ENCODE assay signal across 22 cellular contexts in the genomic region with DNA sequence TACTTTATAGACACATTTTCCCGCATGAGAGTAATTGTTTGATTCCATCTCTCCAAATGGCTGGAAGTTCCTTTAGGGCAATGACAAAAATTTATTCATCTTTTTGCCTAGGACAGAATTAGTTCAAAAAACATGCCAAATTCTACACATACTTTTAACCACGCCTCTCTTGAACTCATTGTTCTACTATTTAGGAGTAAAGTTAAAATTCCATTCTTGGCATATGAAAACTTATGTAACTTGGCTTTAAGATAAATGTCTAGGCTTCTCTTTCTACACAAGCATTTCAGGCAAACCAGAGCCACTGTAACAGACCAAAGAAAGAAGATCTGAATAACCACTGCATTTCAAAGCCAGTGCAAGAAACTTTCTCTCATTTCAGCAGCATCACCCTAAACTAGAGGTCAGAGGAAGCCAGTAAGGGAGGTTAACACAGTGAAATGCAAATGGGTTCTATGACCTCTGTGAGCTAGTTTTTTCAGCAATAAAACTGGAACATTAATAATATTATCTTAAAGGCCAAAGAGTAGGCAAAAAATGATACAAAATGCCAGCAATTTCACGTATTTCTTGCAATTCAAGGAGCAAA.
DNase-seq lines count a peak whose midpoint lies in the region; ATAC-seq, FAIRE-seq and TF ChIP-seq lines count a peak whose summit lies in the region.
"Had no signal": no experiment of that assay in that cellular context is flagged by ENCODE, and none has a peak within 500 bp of the region (broad histone marks: within the 10 kb centered on the region; RNA-seq: fewer than 3 reads in every experiment).

No MANE protein-coding gene starts in this region.

- CTCF ChIA-PET in mammary epithelial cell (lab: Charles Lee; ENCODE audit: low non-redundant PET): no interaction called here

- no peak overlapping the region for H3K4me3 ChIP-seq in mammary epithelial cell (replicated peaks in 1 of 3; ENCODE audit: insufficient read depth in 1 of 3, low read depth in 2 of 3, low read length in 3 of 3)
- H3K4me3 ChIP-seq in breast epithelium: no peak overlapping the region
- no peak overlapping the region for H3K4me3 ChIP-seq in astrocyte (ENCODE audit: insufficient read depth, low read depth, low read length)
- no peak overlapping the region for H3K4me3 ChIP-seq in effector memory CD4-positive, alpha-beta T cell (ENCODE audit: insufficient read depth, low read depth, low read length, poor library complexity, severe bottlenecking)
- H3K4me3 ChIP-seq: upper lobe of left lung had no signal

- H3K4me2 ChIP-seq in mammary epithelial cell (ENCODE audit: insufficient read depth, low read depth, low read length) (peak overlapping the region; percentile 1), astrocyte (ENCODE audit: low read length) (no peak overlapping the region)

- H3K36me3 ChIP-seq in mammary epithelial cell (ENCODE audit: insufficient read depth, low read length) (no peaks in the 10 kb centered on the region), breast epithelium (no peaks in the 10 kb centered on the region), astrocyte (ENCODE audit: insufficient read depth, low read length) (no peaks in the 10 kb centered on the region)
- H3K36me3 ChIP-seq in effector memory CD4-positive, alpha-beta T cell (ENCODE audit: control insufficient read depth, insufficient read depth, low read length): peaks cover 6% of the 10 kb centered on the region

- no peaks in the 10 kb centered on the region for H3K9me3 Mint-ChIP-seq in astrocyte (ENCODE audit: unreplicated experiment)
- no peaks in the 10 kb centered on the region for H3K9me3 Mint-ChIP-seq in type B pancreatic cell
- no peaks in the 10 kb centered on the region for H3K9me3 Mint-ChIP-seq in CD14-positive monocyte
- H3K9me3 Mint-ChIP-seq: activated B cell treated with CpG ODN at 0.5 μM for 24 hours; CD8-positive, alpha-beta memory T cell; T-helper 1 cell treated with Interleukin-12 subunit alpha and Interleukin-12 subunit beta and Interleukin-4 antibody, amounts not matched to agents 30 μg/mL and 1 μg/mL, for 36 hours had no signal

- H3K27me3 ChIP-seq in mammary epithelial cell (ENCODE audit: insufficient read depth, low read length) (no peaks in the 10 kb centered on the region), breast epithelium (no peaks in the 10 kb centered on the region), astrocyte (ENCODE audit: insufficient read depth, low read length) (no peaks in the 10 kb centered on the region)
- H3K27me3 ChIP-seq in effector memory CD4-positive, alpha-beta T cell (replicated peaks; ENCODE audit: control insufficient read depth, insufficient read depth, low read length, poor library complexity, severe bottlenecking): no peaks in the 10 kb centered on the region
- H3K27me3 ChIP-seq: upper lobe of left lung had no signal

- 47% methylated on average over 3 of the region's 3 CpGs for WGBS in mammary epithelial cell (ENCODE audit: low coverage, missing lambda C conversion rate)

- DNase-seq in mammary epithelial cell (no peak), breast epithelium (ENCODE audit: low spot score in 2 of 2) (no peak), astrocyte (ENCODE audit: low read depth) (peak; percentile 65), iris pigment epithelial cell (ENCODE audit: low read depth) (peak; percentile 38), type B pancreatic cell (ENCODE audit: extremely low spot score, unreplicated experiment) (no peak), CD14-positive monocyte (ENCODE audit: low spot score) (no peak)
- no peak for DNase-seq in effector memory CD4-positive, alpha-beta T cell
- DNase-seq: 8988T; activated B cell treated with CpG ODN at 0.5 μM for 24 hours; activated effector memory CD4-positive, alpha-beta T cell treated with Interleukin-2 at 50 U/mL for 16 hours; anterior cingulate cortex; CD8-positive, alpha-beta memory T cell; DMS79 treated with DMSO at 0.1 percent for 48 hours; head of caudate nucleus; immature natural killer cell; NCI-H1694 treated with DMSO at 0.1 percent for 48 hours; NCI-H446 treated with DMSO at 0.1 percent for 48 hours; stimulated activated naive CD4-positive, alpha-beta T cell treated with Interleukin-2 at 50 U/mL for 16 hours; upper lobe of left lung had no signal

- H2AFZ ChIP-seq in mammary epithelial cell (ENCODE audit: low read depth, low read length) (no peak overlapping the region), astrocyte (ENCODE audit: low read depth, low read length) (no peak overlapping the region)

- in situ Hi-C loops in mammary epithelial cell (cut with MboI; ENCODE audit: low sequenced_read_pairs in 2 of 2): no loop called here

- H3K4me1 Mint-ChIP-seq in astrocyte (ENCODE audit: low read depth, unreplicated experiment): peaks cover 14% of the 10 kb centered on the region
- peaks cover 8% of the 10 kb centered on the region for H3K4me1 Mint-ChIP-seq in type B pancreatic cell (ENCODE audit: unreplicated experiment)
- H3K4me1 Mint-ChIP-seq in CD14-positive monocyte: no peaks in the 10 kb centered on the region

- H3K27me3 Mint-ChIP-seq in astrocyte (ENCODE audit: low read depth, unreplicated experiment) (no peaks in the 10 kb centered on the region), type B pancreatic cell (no peaks in the 10 kb centered on the region), CD14-positive monocyte (ENCODE audit: low read depth in 3 of 3) (no peaks in the 10 kb centered on the region)
- H3K27me3 Mint-ChIP-seq: activated B cell treated with CpG ODN at 0.5 μM for 24 hours had no signal

- peak; percentile 41 for FAIRE-seq in astrocyte (lab: Jason Lieb, UNC)

- H4K20me1 ChIP-seq in mammary epithelial cell (ENCODE audit: insufficient read depth, low read length): no peaks in the 10 kb centered on the region
- peaks cover 43% of the 10 kb centered on the region for H4K20me1 ChIP-seq in astrocyte (ENCODE audit: insufficient read depth, low read length)

- peaks cover 7% of the 10 kb centered on the region for H3K36me3 Mint-ChIP-seq in astrocyte (ENCODE audit: low read depth, unreplicated experiment)
- H3K36me3 Mint-ChIP-seq in type B pancreatic cell: peaks cover 16% of the 10 kb centered on the region
- H3K36me3 Mint-ChIP-seq in CD14-positive monocyte: peaks cover 12 to 31% of the 10 kb centered on the region in 2 donors

- H3K4me1 ChIP-seq in mammary epithelial cell (ENCODE audit: insufficient read depth, low read length): peaks cover 6% of the 10 kb centered on the region
- H3K4me1 ChIP-seq in breast epithelium: no peaks in the 10 kb centered on the region
- no peaks in the 10 kb centered on the region for H3K4me1 ChIP-seq in astrocyte (ENCODE audit: insufficient read depth, low read length)
- no peaks in the 10 kb centered on the region for H3K4me1 ChIP-seq in effector memory CD4-positive, alpha-beta T cell (ENCODE audit: control insufficient read depth, insufficient read depth, low read length, poor library complexity, severe bottlenecking)

- H3K27ac Mint-ChIP-seq in astrocyte (ENCODE audit: unreplicated experiment) (peak overlapping the region; percentile 44), type B pancreatic cell (peak overlapping the region; percentile 70), CD14-positive monocyte (no peak overlapping the region)
- H3K27ac Mint-ChIP-seq: activated B cell treated with CpG ODN at 0.5 μM for 24 hours; T-helper 1 cell treated with Interleukin-12 subunit alpha and Interleukin-12 subunit beta and Interleukin-4 antibody, amounts not matched to agents 30 μg/mL and 1 μg/mL, for 36 hours had no signal

- dilution Hi-C loops in mammary epithelial cell (cut with HindIII; ENCODE audit: low sequenced_read_pairs): no loop called here

- H3K9me3 ChIP-seq in mammary epithelial cell (replicated peaks; ENCODE audit: insufficient read depth, low read length) (no peaks in the 10 kb centered on the region), breast epithelium (no peaks in the 10 kb centered on the region), astrocyte (ENCODE audit: insufficient read depth, low read depth, low read length) (no peaks in the 10 kb centered on the region)
- no peaks in the 10 kb centered on the region for H3K9me3 ChIP-seq in effector memory CD4-positive, alpha-beta T cell (ENCODE audit: control insufficient read depth, low read length)
- H3K9me3 ChIP-seq: upper lobe of left lung had no signal

- BruUV-seq in mammary epithelial cell (replicated peaks; lab: Mats Ljungman, UMichigan): no TSS peak

- intact Hi-C loops in mammary epithelial cell (cut with micrococcal nuclease): no loop called here
- intact Hi-C loops in breast epithelium (cut with DNase I; ENCODE audit: low total_unique reads): no loop called here
- intact Hi-C loops in CD14-positive monocyte (cut with micrococcal nuclease): no loop called here

- H3K79me2 ChIP-seq in mammary epithelial cell (ENCODE audit: insufficient read depth, low read length) (peaks cover 19% of the 10 kb centered on the region), astrocyte (ENCODE audit: insufficient read depth, low read length) (peaks cover 47% of the 10 kb centered on the region)

- no peak overlapping the region for H3K4me3 Mint-ChIP-seq in astrocyte (ENCODE audit: unreplicated experiment)
- peak overlapping the region; percentile 22 for H3K4me3 Mint-ChIP-seq in type B pancreatic cell
- H3K4me3 Mint-ChIP-seq in CD14-positive monocyte: no peak overlapping the region
- H3K4me3 Mint-ChIP-seq: activated B cell treated with CpG ODN at 0.5 μM for 24 hours; CD8-positive, alpha-beta memory T cell; immature natural killer cell; T-helper 1 cell treated with Interleukin-12 subunit alpha and Interleukin-12 subunit beta and Interleukin-4 antibody, amounts not matched to agents 30 μg/mL and 1 μg/mL, for 36 hours had no signal

- H3K27ac ChIP-seq in mammary epithelial cell (ENCODE audit: insufficient read depth, low read depth, low read length) (no peak overlapping the region), breast epithelium (no peak overlapping the region), astrocyte (ENCODE audit: low read depth, low read length) (no peak overlapping the region)
- H3K27ac ChIP-seq in effector memory CD4-positive, alpha-beta T cell (ENCODE audit: insufficient read depth, low read length, poor library complexity, severe bottlenecking): no peak overlapping the region
- H3K27ac ChIP-seq: epithelial cell of prostate, upper lobe of left lung had no signal

- no peak for ATAC-seq in HG03460 (IDR thresholded peaks at IDR 0.05; ENCODE audit: unreplicated experiment)

- H3K9ac ChIP-seq in mammary epithelial cell (ENCODE audit: insufficient read depth, low read length) (no peak overlapping the region), astrocyte (ENCODE audit: low read length) (no peak overlapping the region)

- TF ChIP-seq CTCF in mammary epithelial cell (conservative IDR thresholded peaks at IDR 0.05 in 1 of 2, IDR thresholded peaks at IDR 0.05 in 1 of 2; ENCODE audit: extremely low read depth in 1 of 2, insufficient read depth in 1 of 2, low read depth in 1 of 2, low read length in 2 of 2) (no peak), breast epithelium (IDR thresholded peaks at IDR 0.05) (no peak), astrocyte (IDR thresholded peaks at IDR 0.05; ENCODE audit: insufficient read depth, low read depth, low read length) (no peak), type B pancreatic cell (conservative IDR thresholded peaks at IDR 0.05) (no peak), CD14-positive monocyte (IDR thresholded peaks at IDR 0.05) (no peak)

- no peak for TF ChIP-seq POLR2A in breast epithelium (IDR thresholded peaks at IDR 0.05)

Comparison
In these comparisons a context has a peak if more than half of its experiments do, and no peak if none do; other contexts are left out.
1. DNase-seq: peak in astrocyte (single experiment) and iris pigment epithelial cell (single experiment); none in mammary epithelial cell (single experiment), breast epithelium (0 of 2), type B pancreatic cell (single experiment), effector memory CD4-positive, alpha-beta T cell (0 of 3) and CD14-positive monocyte (single experiment).
2. H3K27ac Mint-ChIP-seq: peak in astrocyte (single experiment) and type B pancreatic cell (single experiment); none in CD14-positive monocyte (0 of 7).